In the genomic region with DNA sequence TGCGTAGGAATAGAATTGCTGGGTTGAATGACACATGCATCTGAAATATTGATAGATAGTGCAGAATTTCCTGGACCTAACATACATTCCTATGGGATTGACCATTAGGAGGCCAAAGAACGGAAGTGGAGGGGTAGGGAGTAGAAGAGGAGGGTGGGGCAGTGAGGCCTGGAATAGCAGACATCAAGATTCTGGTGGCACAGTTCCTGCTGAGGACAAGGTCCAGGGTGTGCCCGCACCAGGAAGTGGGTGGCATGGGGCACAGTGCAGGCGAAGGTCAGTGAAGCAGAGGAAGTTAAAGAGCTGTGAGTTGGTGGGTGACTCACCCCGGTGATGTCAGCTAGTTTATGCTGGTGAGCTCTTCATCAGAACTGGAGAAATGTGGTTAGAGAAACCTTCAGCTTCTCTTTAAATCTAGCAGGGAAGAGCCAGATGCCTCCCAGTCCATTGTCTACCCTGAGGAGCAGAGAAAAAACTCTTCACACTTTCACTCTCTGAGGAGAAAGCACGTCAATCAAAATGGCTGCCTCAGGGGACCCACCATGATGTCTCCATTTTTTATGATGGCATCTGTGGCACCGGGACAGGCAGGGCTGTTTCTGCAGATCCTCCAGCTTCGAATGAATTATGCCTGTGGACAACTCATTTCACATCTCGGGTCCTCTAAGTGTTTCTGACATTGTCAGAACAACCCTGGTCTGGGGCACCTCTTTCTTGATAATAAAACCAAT, we compare ENCODE assay signal across 8 cellular contexts. TPM values are rescaled to one million over a fixed set of nuclear protein-coding genes. Genes with fewer than 3 reads are reported as not detected.
DNase-seq lines count a peak whose midpoint lies in the region; ATAC-seq, FAIRE-seq and TF ChIP-seq lines count a peak whose summit lies in the region.

No MANE protein-coding gene starts in this region.

- TF ChIP-seq CTCF in keratinocyte (optimal IDR thresholded peaks at IDR 0.05 in 1 of 3, IDR thresholded peaks at IDR 0.05 in 1 of 3, conservative IDR thresholded peaks at IDR 0.05 in 1 of 3; ENCODE audit: extremely low read depth in 1 of 3, insufficient read depth in 2 of 3, low read length in 3 of 3), result no peak

- peak overlapping the region; percentile 91 for H3K27ac Mint-ChIP-seq in activated naive CD4-positive, alpha-beta T cell treated with anti-CD3 and anti-CD28 coated beads, Interleukin-2, amount 50 U/mL, for 72 hours

- no peak overlapping the region for H3K9ac ChIP-seq in keratinocyte (ENCODE audit: control insufficient read depth, extremely low read depth, insufficient read depth, low read length)

- peak overlapping the region; percentile 50 for H2AFZ ChIP-seq in keratinocyte (ENCODE audit: control insufficient read depth, low read length)

- ATAC-seq in HG03097 (IDR thresholded peaks at IDR 0.05; ENCODE audit: low FRiP score, unreplicated experiment), result peak; percentile 73
- ATAC-seq in activated naive CD4-positive, alpha-beta T cell treated with anti-CD3 and anti-CD28 coated beads, Interleukin-2, amount 50 U/mL, for 72 hours, result peak; percentile 88 to 95

- H3K27me3 ChIP-seq in keratinocyte (ENCODE audit: control insufficient read depth, extremely low read depth, insufficient read depth, low read length), result no peaks in the 10 kb centered on the region

- no peak overlapping the region for H3K27ac ChIP-seq in keratinocyte (ENCODE audit: control insufficient read depth, insufficient read depth, low read length)

- peaks cover 0 to under 1% of the 10 kb centered on the region in 2 donors for H3K9me3 Mint-ChIP-seq in activated naive CD4-positive, alpha-beta T cell treated with anti-CD3 and anti-CD28 coated beads, Interleukin-2, amount 50 U/mL, for 72 hours

- H4K20me1 ChIP-seq in keratinocyte (ENCODE audit: control insufficient read depth, extremely low read depth, insufficient read depth, low read length), result no peaks in the 10 kb centered on the region

- H3K4me3 ChIP-seq in keratinocyte (ENCODE audit: control insufficient read depth in 2 of 3, extremely low read depth in 1 of 3, insufficient read depth in 2 of 3, low read depth in 1 of 3, low read length in 3 of 3), result no peak overlapping the region

- FAIRE-seq in keratinocyte (lab: Jason Lieb, UNC), result peak; percentile 84

- dilution Hi-C loops in keratinocyte (cut with MboI; ENCODE audit: extremely low pct_ligation_motif_present, low sequenced_read_pairs), result no loop called here

- peak overlapping the region; percentile 44 for H3K4me2 ChIP-seq in keratinocyte (ENCODE audit: control insufficient read depth, extremely low read depth, insufficient read depth, low read depth, low read length)

- no peaks in the 10 kb centered on the region for H3K9me3 ChIP-seq in keratinocyte (ENCODE audit: control insufficient read depth, low read depth, low read length)

- no peaks in the 10 kb centered on the region for H3K79me2 ChIP-seq in keratinocyte (ENCODE audit: control insufficient read depth, insufficient read depth, low read length)

- DNase-seq in EH (ENCODE audit: low read depth) (peak; percentile 93), SKM-1 treated with dmso at 0.1 percent for 144 hours (lab: John Stamatoyannopoulos, UW; ENCODE audit: unreplicated experiment) (peak; percentile 88), keratinocyte (ENCODE audit: low read depth, low spot score) (peak; percentile 26), NCI-H510A (lab: John Stamatoyannopoulos, UW) (no peak), NCI-H526 (lab: John Stamatoyannopoulos, UW) (no peak)
- DNase-seq in activated naive CD4-positive, alpha-beta T cell treated with anti-CD3 and anti-CD28 coated beads, Interleukin-2, amount 50 U/mL, for 72 hours (ENCODE audit: low spot score in 2 of 2), result peak; percentile 61 to 80
- DNase-seq in stimulated activated CD4-positive, alpha-beta T cell treated with anti-CD3 and anti-CD28 coated beads, TNF-alpha, amount 100 ng/mL, for 4 hours (ENCODE audit: low read depth in 3 of 3), result peak; percentile 34 to 61 (median 57)

- H3K36me3 ChIP-seq in keratinocyte (ENCODE audit: control insufficient read depth in 2 of 2, extremely low read depth in 1 of 2, insufficient read depth in 2 of 2, low read length in 2 of 2), result no peaks in the 10 kb centered on the region

- H3K4me1 ChIP-seq in keratinocyte (ENCODE audit: control insufficient read depth, extremely low read depth, insufficient read depth, low read length), result peaks cover 10% of the 10 kb centered on the region

- H3K36me3 Mint-ChIP-seq in activated naive CD4-positive, alpha-beta T cell treated with anti-CD3 and anti-CD28 coated beads, Interleukin-2, amount 50 U/mL, for 72 hours, result peaks cover 0 to 13% of the 10 kb centered on the region in 2 donors

- H3K9me1 ChIP-seq in keratinocyte (ENCODE audit: control insufficient read depth, extremely low read depth, insufficient read depth, low read length), result no peaks in the 10 kb centered on the region

RNA-seq across cellular contexts. Expression of gene CTLA4, which starts 55.9 kb away (rescaled TPM):
- 10 to 100 TPM; 55.0 to 61.7 TPM for total RNA-seq in activated naive CD4-positive, alpha-beta T cell treated with anti-CD3 and anti-CD28 coated beads, Interleukin-2, amount 50 U/mL, for 72 hours
- polyA plus RNA-seq in keratinocyte, result not detected in 3 replicates
- not detected for polyA plus RNA-seq in keratinocyte (2011; ENCODE audit: low read depth)
- not detected in 2 replicates for polyA plus RNA-seq in keratinocyte (2011; cell fraction: cytosol; rRNA removed)
- not detected in 2 replicates for polyA plus RNA-seq in keratinocyte (2011; cell fraction: nucleus; rRNA removed)
- not detected in 2 replicates for polyA plus RNA-seq in keratinocyte (2012; ENCODE audit: low replicate concordance)
- not detected in 3 replicates for polyA minus RNA-seq in keratinocyte
- not detected for polyA minus RNA-seq in keratinocyte (2011; cell fraction: cytosol; rRNA and poly(A)+ RNA removed)
- polyA minus RNA-seq in keratinocyte (2011; cell fraction: nucleus; rRNA and poly(A)+ RNA removed), result not detected in 2 replicates

Comparison
In these comparisons a context has a peak if more than half of its experiments do, and no peak if none do; other contexts are left out.
1. DNase-seq: peak in EH (single experiment), SKM-1 treated with dmso at 0.1 percent for 144 hours (single experiment), activated naive CD4-positive, alpha-beta T cell treated with anti-CD3 and anti-CD28 coated beads, Interleukin-2, amount 50 U/mL, for 72 hours (2 of 2), keratinocyte (single experiment) and stimulated activated CD4-positive, alpha-beta T cell treated with anti-CD3 and anti-CD28 coated beads, TNF-alpha, amount 100 ng/mL, for 4 hours (3 of 3); none in NCI-H510A (single experiment) and NCI-H526 (0 of 2).